ENCODE assay signal across 8 cellular contexts in the genomic region with DNA sequence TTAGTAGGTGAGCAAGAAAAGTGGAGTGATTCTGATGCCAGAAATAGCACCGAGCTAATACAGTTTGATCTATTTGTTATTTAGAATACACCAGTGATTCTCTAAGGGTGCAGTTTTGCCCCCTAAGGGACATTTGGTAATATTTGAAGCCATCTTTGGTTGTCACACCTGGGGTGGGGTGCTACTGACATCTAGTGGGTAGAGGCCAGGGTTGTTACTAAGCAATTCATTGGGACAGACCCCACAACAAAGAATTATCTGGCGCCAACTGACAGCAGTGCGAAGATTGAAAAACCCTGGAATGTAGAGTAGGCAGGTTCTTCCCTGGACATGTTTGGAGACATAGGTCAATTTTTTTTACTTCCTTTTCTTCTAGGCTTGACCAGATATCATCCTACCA. TPM values are rescaled to one million over a fixed set of nuclear protein-coding genes. Genes with fewer than 3 reads are reported as not detected.
DNase-seq lines count a peak whose midpoint lies in the region; ATAC-seq and TF ChIP-seq lines count a peak whose summit lies in the region.

No MANE protein-coding gene starts in this region.

- H3K4me3 ChIP-seq in Jurkat, Clone E6-1 (ENCODE audit: low read length) = no peak overlapping the region
- no peak overlapping the region for H3K4me3 ChIP-seq in fibroblast of mammary gland (ENCODE audit: control insufficient read depth, low read depth, low read length)

- peak; percentile 27 to 54 (median 46) for DNase-seq in CD4-positive, alpha-beta T cell
- peak; percentile 60 for DNase-seq in Jurkat, Clone E6-1 (ENCODE audit: low read depth, low spot score)
- peak; percentile 34 for DNase-seq in activated CD4-positive, alpha-beta T cell treated with anti-CD3 and anti-CD28 coated beads for 1 hour
- no peak for DNase-seq in fibroblast of mammary gland (ENCODE audit: low read depth)
- DNase-seq in stimulated activated CD8-positive, alpha-beta memory T cell treated with anti-CD3 and anti-CD28 coated beads, Interleukin-4, amount 100 ng/mL, for 24 hours (ENCODE audit: low read depth) = peak; percentile 7
- no peak for DNase-seq in NCI-H2227 treated with DMSO at 0.1 percent for 48 hours (lab: John Stamatoyannopoulos, UW)
- DNase-seq in GM19238 (ENCODE audit: insufficient read length, low spot score) = no peak

- no peaks in the 10 kb centered on the region for H3K9me3 Mint-ChIP-seq in CD4-positive, alpha-beta T cell

- TF ChIP-seq CTCF in CD4-positive, alpha-beta T cell (IDR thresholded peaks at IDR 0.05) = peak; percentile 78
- peak; percentile 35 for TF ChIP-seq CTCF in fibroblast of mammary gland (conservative IDR thresholded peaks at IDR 0.05; ENCODE audit: control insufficient read depth, insufficient read depth, low read depth, low read length)

- no peaks in the 10 kb centered on the region for H3K9me3 ChIP-seq in CD4-positive, alpha-beta T cell (ENCODE audit: control insufficient read depth, low read length)

- intact Hi-C loops in CD4-positive, alpha-beta T cell (cut with DNase I, micrococcal nuclease) = loop anchor here (1.0 to 10.0 kb wide), 7 partner anchors 185 to 1043 kb away; no protein-coding TSS in a partner anchor

- POLR2A ChIA-PET in CD4-positive, alpha-beta T cell (lab: Charles Lee) = interaction anchor here (2.1 kb wide), 1 partner anchor 14 kb away, joined by 7 read pairs; the partner anchor contains the start of gene PALS2

- H3K27ac ChIP-seq in CD4-positive, alpha-beta T cell (ENCODE audit: low read depth, low read length) = no peak overlapping the region

- peak; percentile 84 for ATAC-seq in CD4-positive, alpha-beta T cell (ENCODE audit: poor library complexity)
- peak; percentile 61 for ATAC-seq in GM19372 (IDR thresholded peaks at IDR 0.05; ENCODE audit: low read depth, unreplicated experiment)

- H3K27ac Mint-ChIP-seq in CD4-positive, alpha-beta T cell = no peak overlapping the region

- CTCF ChIA-PET in CD4-positive, alpha-beta T cell (lab: Charles Lee) = interaction anchor here (0.6 to 1.8 kb wide), 3 partner anchors 14 to 1315 kb away, joined by 3 to 6 read pairs (median 3); partner anchors contain the start of gene PALS2

- H3K36me3 Mint-ChIP-seq in CD4-positive, alpha-beta T cell (ENCODE audit: low read depth) = no peaks in the 10 kb centered on the region

- no peaks in the 10 kb centered on the region for H3K27me3 ChIP-seq in CD4-positive, alpha-beta T cell (ENCODE audit: control insufficient read depth, insufficient read depth, low read length)

- H3K27me3 Mint-ChIP-seq in CD4-positive, alpha-beta T cell = no peaks in the 10 kb centered on the region

- H3K4me3 Mint-ChIP-seq in CD4-positive, alpha-beta T cell = no peak overlapping the region

- H3K4me1 Mint-ChIP-seq in CD4-positive, alpha-beta T cell (ENCODE audit: low read depth) = peaks cover 15% of the 10 kb centered on the region

RNA-seq across cellular contexts. Expression of gene PALS2, which starts 14.6 kb away (rescaled TPM):
- 10 to 100 TPM; 35.0 to 53.2 TPM for total RNA-seq in CD4-positive, alpha-beta T cell
- polyA plus RNA-seq in Jurkat, Clone E6-1 (2012; ENCODE audit: insufficient read depth, insufficient read length) = 34.6 TPM

Comparison
In these comparisons a context has a peak if more than half of its experiments do, and no peak if none do; other contexts are left out.
1. DNase-seq: peak in CD4-positive, alpha-beta T cell (10 of 10), Jurkat, Clone E6-1 (single experiment), activated CD4-positive, alpha-beta T cell treated with anti-CD3 and anti-CD28 coated beads for 1 hour (single experiment) and stimulated activated CD8-positive, alpha-beta memory T cell treated with anti-CD3 and anti-CD28 coated beads, Interleukin-4, amount 100 ng/mL, for 24 hours (single experiment); none in fibroblast of mammary gland (single experiment), NCI-H2227 treated with DMSO at 0.1 percent for 48 hours (single experiment) and GM19238 (single experiment).